In genomic region chr1:225820522-225821120, GRCh38 we compare ENCODE assay signal across 16 cellular contexts. TPM values are rescaled to one million over a fixed set of nuclear protein-coding genes. Genes with fewer than 3 reads are reported as not detected.
DNase-seq lines count a peak whose midpoint lies in the region; ATAC-seq and TF ChIP-seq lines count a peak whose summit lies in the region.
"Had no signal": no experiment of that assay in that cellular context is flagged by ENCODE, and none has a peak within 500 bp of the region (broad histone marks: within the 10 kb centered on the region; RNA-seq: fewer than 3 reads in every experiment).

No MANE protein-coding gene starts in this region.

- BruUV-seq in Panc1 (replicated peaks; lab: Mats Ljungman, UMichigan) = no TSS peak

- TF ChIP-seq EP300 in gastroesophageal sphincter (IDR thresholded peaks at IDR 0.05) = no peak

- no peak for TF ChIP-seq POLR2A in gastroesophageal sphincter (IDR thresholded peaks at IDR 0.05)
- TF ChIP-seq POLR2A in thyroid gland (IDR thresholded peaks at IDR 0.05) = no peak

- peak overlapping the region; percentile 31; the same call in 1 of the 2 replicates for H3K27ac ChIP-seq in Panc1 (ENCODE audit: low read length)
- peak overlapping the region in 3 of 4 donors; percentile 43 to 72 (median 69) for H3K27ac ChIP-seq in gastroesophageal sphincter
- H3K27ac ChIP-seq in thyroid gland = peak overlapping the region in 2 of 3 donors; percentile 67 to 68
- H3K27ac ChIP-seq: SJSA1 had no signal

- peaks cover 29% of the 10 kb centered on the region for H3K4me1 ChIP-seq in Panc1 (ENCODE audit: control insufficient read depth, insufficient read depth, low read length)
- peaks cover 17 to 98% (median 41%) of the 10 kb centered on the region in 3 donors for H3K4me1 ChIP-seq in gastroesophageal sphincter
- peaks cover 82 to 89% of the 10 kb centered on the region in 2 donors for H3K4me1 ChIP-seq in thyroid gland

- in situ Hi-C loops in Panc1 (cut with HindIII; ENCODE audit: low pct_unique_long_range_greater_than_20kb, low sequenced_read_pairs) = no loop called here

- CTCF ChIA-PET in Panc1 (lab: Charles Lee) = interaction anchor here (0.6 kb wide), 1 partner anchor 50 kb away, joined by 3 read pairs; no protein-coding TSS in a partner anchor

- no peaks in the 10 kb centered on the region for H3K9me3 ChIP-seq in Panc1 (ENCODE audit: control insufficient read depth, insufficient read depth, low read depth, low read length)
- H3K9me3 ChIP-seq in gastroesophageal sphincter = no peaks in the 10 kb centered on the region
- H3K9me3 ChIP-seq in thyroid gland = no peaks in the 10 kb centered on the region
- H3K9me3 ChIP-seq: SJSA1, tibial artery had no signal

- peak; percentile 26 for DNase-seq in NCI-H2029 treated with DMSO at 0.1 percent for 48 hours (lab: John Stamatoyannopoulos, UW)
- DNase-seq in NCI-H2029 (lab: John Stamatoyannopoulos, UW) = no peak
- DNase-seq in Panc1 (ENCODE audit: low read depth, low spot score) = no peak
- no peak for DNase-seq in thyroid gland
- no peak for DNase-seq in NCI-H1092 treated with DMSO at 0.1 percent for 48 hours (lab: John Stamatoyannopoulos, UW)
- DNase-seq in T-helper 1 cell = no peak
- DNase-seq: activated CD4-positive, alpha-beta T cell treated with anti-CD3 and anti-CD28 coated beads for 48 hours; DMS153; H9; NCI-H146; NCI-H446 treated with DMSO at 0.1 percent for 48 hours; T-helper 9 cell had no signal

- no peaks in the 10 kb centered on the region for H3K27me3 ChIP-seq in Panc1 (ENCODE audit: control insufficient read depth, insufficient read depth, low read length)
- no peaks in the 10 kb centered on the region for H3K27me3 ChIP-seq in gastroesophageal sphincter
- no peaks in the 10 kb centered on the region for H3K27me3 ChIP-seq in thyroid gland
- H3K27me3 ChIP-seq: SJSA1, tibial artery had no signal

- intact Hi-C loops in Panc1 (cut with micrococcal nuclease; ENCODE audit: unreplicated experiment) = no loop called here
- intact Hi-C loops in thyroid gland (cut with DNase I) = no loop called here

- H3K36me3 ChIP-seq in Panc1 (ENCODE audit: control insufficient read depth, insufficient read depth, low read length) (no peaks in the 10 kb centered on the region), gastroesophageal sphincter (peaks cover 0 to 5% of the 10 kb centered on the region in 2 donors), thyroid gland (peaks cover 0 to 4% of the 10 kb centered on the region in 2 donors)

- TF ChIP-seq CTCF in Panc1 (IDR thresholded peaks at IDR 0.05) = no peak
- no peak for TF ChIP-seq CTCF in gastroesophageal sphincter (IDR thresholded peaks at IDR 0.05)
- TF ChIP-seq CTCF in thyroid gland (IDR thresholded peaks at IDR 0.05) = no peak

- ATAC-seq in Panc1 (no peak), gastroesophageal sphincter (no peak), GM21526 (IDR thresholded peaks at IDR 0.05; ENCODE audit: low FRiP score, unreplicated experiment) (no peak)

- WGBS in gastroesophageal sphincter (ENCODE audit: low coverage in 1 of 2), 2 donors = 62 to 73% methylated on average over 5 of the region's 5 CpGs
- 90 to 92% methylated on average over 5 of the region's 5 CpGs for WGBS in thyroid gland, 2 donors

- H3K4me3 ChIP-seq in Panc1 (ENCODE audit: low read depth in 2 of 2, low read length in 2 of 2) (no peak overlapping the region), gastroesophageal sphincter (no peak overlapping the region), thyroid gland (replicated peaks in 1 of 3) (no peak overlapping the region)
- H3K4me3 ChIP-seq: SJSA1, tibial artery had no signal

- POLR2A ChIA-PET in Panc1 (lab: Charles Lee) = no interaction called here

RNA-seq across cellular contexts. Expression of gene EPHX1, which starts 10.7 kb away (rescaled TPM):
- 76.4 TPM for total RNA-seq in Panc1 (2021; ENCODE audit: unreplicated experiment)
- polyA plus RNA-seq in Panc1 (2012; ENCODE audit: insufficient read length) = 79.0 TPM
- 100 to 1,000 TPM in 3 of 4 donors, 10 to 100 TPM in 1; 74.0 to 133 (median 101) TPM for total RNA-seq in gastroesophageal sphincter
- total RNA-seq in thyroid gland = 100 to 1,000 TPM; 297 to 533 (median 441) TPM

RNA-seq across cellular contexts. Expression of gene SRP9, which starts 43.0 kb away (rescaled TPM):
- total RNA-seq in Panc1 (2021; ENCODE audit: unreplicated experiment) = 282 TPM
- 264 TPM for polyA plus RNA-seq in Panc1 (2012; ENCODE audit: insufficient read length)
- 100 to 1,000 TPM; 146 to 260 (median 216) TPM for total RNA-seq in gastroesophageal sphincter
- total RNA-seq in thyroid gland = 100 to 1,000 TPM; 196 to 297 (median 260) TPM
